Comparison of ENCODE assay signal across 15 cellular contexts in the genomic region with DNA sequence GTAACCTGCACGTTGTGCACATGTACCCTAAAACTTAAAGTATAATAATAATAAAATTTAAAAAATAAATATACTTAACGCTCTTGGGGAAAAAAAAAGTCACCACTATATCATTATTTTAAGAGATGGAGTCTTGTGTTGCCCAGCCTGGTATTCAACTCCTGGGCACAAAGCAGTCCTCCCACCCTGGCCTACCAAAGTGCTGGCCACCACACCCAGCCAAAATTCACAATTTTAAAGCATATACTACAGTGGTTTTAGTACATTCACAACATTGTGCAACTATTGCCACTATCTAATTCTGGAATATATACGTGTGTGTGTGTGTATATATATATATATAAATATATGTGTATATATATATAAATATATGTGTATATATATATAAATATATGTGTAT.
"Had no signal": no experiment of that assay in that cellular context is flagged by ENCODE, and none has a peak within 500 bp of the region (broad histone marks: within the 10 kb centered on the region; RNA-seq: fewer than 3 reads in every experiment).

No MANE protein-coding gene starts in this region.

- H3K27ac Mint-ChIP-seq: activated T-helper 1 cell treated with anti-CD3 and anti-CD28 coated beads, Interleukin-12 subunit alpha, Interleukin-12 subunit beta, Interleukin-2, Interleukin-4 antibody, amounts not matched to agents 30 ng/mL and 10 ng/mL and 1 ng/mL, durations not matched to agents 14 hours and 24 hours and 36 hours had no signal

- H3K27ac ChIP-seq: testis had no signal

- H3K4me3 Mint-ChIP-seq: activated CD4-positive, alpha-beta memory T cell treated with anti-CD3 and anti-CD28 coated beads for 36 hours; activated naive CD8-positive, alpha-beta T cell treated with anti-CD3 and anti-CD28 coated beads, Interleukin-2, amount 10 ng/mL, durations not matched to agents 7 days and 5 days; activated T-helper 1 cell treated with anti-CD3 and anti-CD28 coated beads, Interleukin-12 subunit alpha, Interleukin-12 subunit beta, Interleukin-2, Interleukin-4 antibody, amounts not matched to agents 30 ng/mL and 10 ng/mL and 1 ng/mL, durations not matched to agents 14 hours and 24 hours and 36 hours; nephron progenitor cell; WTC11 had no signal

- H3K27me3 Mint-ChIP-seq: activated CD4-positive, alpha-beta memory T cell treated with anti-CD3 and anti-CD28 coated beads for 36 hours; activated naive CD8-positive, alpha-beta T cell treated with anti-CD3 and anti-CD28 coated beads, Interleukin-2, amount 10 ng/mL, durations not matched to agents 7 days and 5 days; progenitor cell of endocrine pancreas had no signal

- H3K9me3 ChIP-seq: testis, upper lobe of left lung had no signal

- H3K27me3 ChIP-seq: cardiac muscle cell, testis, upper lobe of left lung had no signal

- ATAC-seq: left ventricle myocardium superior had no signal

- H3K4me3 ChIP-seq: cardiac muscle cell, testis, upper lobe of left lung had no signal

- DNase-seq: activated CD4-positive, alpha-beta memory T cell treated with anti-CD3 and anti-CD28 coated beads for 36 hours; activated CD4-positive, alpha-beta T cell treated with anti-CD3 and anti-CD28 coated beads for 4 hours; activated naive CD8-positive, alpha-beta T cell treated with anti-CD3 and anti-CD28 coated beads, Interleukin-2, amount 10 ng/mL, durations not matched to agents 7 days and 5 days; activated T-cell treated with anti-CD3 and anti-CD28 coated beads for 4 hours; amygdala; left ventricle myocardium superior; nephron progenitor cell; stimulated activated CD4-positive, alpha-beta T cell treated with anti-CD3 and anti-CD28 coated beads, Interleukin-15, amount 100 ng/mL, for 24 hours; stimulated activated CD4-positive, alpha-beta T cell treated with anti-CD3 and anti-CD28 coated beads, Interleukin-2, amount 100 ng/mL, for 48 hours; testis; upper lobe of left lung had no signal

- H3K9me3 Mint-ChIP-seq: activated CD4-positive, alpha-beta memory T cell treated with anti-CD3 and anti-CD28 coated beads for 36 hours; activated naive CD8-positive, alpha-beta T cell treated with anti-CD3 and anti-CD28 coated beads, Interleukin-2, amount 10 ng/mL, durations not matched to agents 7 days and 5 days; activated T-helper 1 cell treated with anti-CD3 and anti-CD28 coated beads, Interleukin-12 subunit alpha, Interleukin-12 subunit beta, Interleukin-2, Interleukin-4 antibody, amounts not matched to agents 30 ng/mL and 10 ng/mL and 1 ng/mL, durations not matched to agents 14 hours and 24 hours and 36 hours; nephron progenitor cell; WTC11 had no signal
